ENCODE assay signal across 8 cellular contexts in genomic region chr6:151451950-151452749, GRCh38. TPM values are rescaled to one million over a fixed set of nuclear protein-coding genes. Genes with fewer than 3 reads are reported as not detected.
DNase-seq lines count a peak whose midpoint lies in the region; ATAC-seq and TF ChIP-seq lines count a peak whose summit lies in the region.

Gene RMND1, minus strand, starts transcription at chr6:151452126. Its CDS starts 6,315 bp downstream, at chr6:151445811.

- H3K9me3 ChIP-seq in T-helper 17 cell (ENCODE audit: control insufficient read depth, low read length, poor library complexity, severe bottlenecking) (no peaks in the 10 kb centered on the region), upper lobe of right lung (no peaks in the 10 kb centered on the region)

- no peak for TF ChIP-seq CTCF in upper lobe of right lung (IDR thresholded peaks at IDR 0.05)

- H3K4me3 ChIP-seq in upper lobe of right lung: peak within 1 kb of the TSS; percentile 79

- TF ChIP-seq POLR2A in GM15510 (IDR thresholded peaks at IDR 0.05; ENCODE audit: borderline replicate concordance, extremely low read depth, insufficient read length): peak; percentile 59

- peaks cover 4% of the 10 kb centered on the region for H3K36me3 Mint-ChIP-seq in T-helper 17 cell (ENCODE audit: low read depth)

- H3K4me1 ChIP-seq in upper lobe of right lung: peaks cover 33% of the 10 kb centered on the region

- H3K27ac Mint-ChIP-seq in T-helper 17 cell: peak within 1 kb of the TSS; percentile 97

- intact Hi-C loops in left cardiac atrium (cut with DNase I) (no loop called here), posterior vena cava (cut with DNase I) (loop anchor here in 1 of 2 donors (1.0 kb wide), 1 partner anchor 20 kb away; no protein-coding TSS in a partner anchor), upper lobe of right lung (cut with DNase I) (no loop called here)

- H3K27ac ChIP-seq in upper lobe of right lung: peak within 1 kb of the TSS; percentile 92

- peaks cover 37% of the 10 kb centered on the region for H3K4me1 Mint-ChIP-seq in T-helper 17 cell

- H3K36me3 ChIP-seq in upper lobe of right lung: peaks cover 5% of the 10 kb centered on the region

- H3K4me3 Mint-ChIP-seq in T-helper 17 cell: peak within 1 kb of the TSS; percentile 96

- no peaks in the 10 kb centered on the region for H3K27me3 Mint-ChIP-seq in T-helper 17 cell

- no peaks in the 10 kb centered on the region for H3K27me3 ChIP-seq in upper lobe of right lung

- DNase-seq in NCI-H1694 treated with DMSO at 0.1 percent for 48 hours (lab: John Stamatoyannopoulos, UW) (peak; percentile 98), T-helper 17 cell (peak; percentile 97 to 99 (median 99)), amygdala (lab: John Stamatoyannopoulos, UW) (peak; percentile 88 to 100 (median 99)), left cardiac atrium (peak; percentile 100), posterior vena cava (ENCODE audit: low spot score) (peak; percentile 100), upper lobe of right lung (peak; percentile 100)

- peak; percentile 97 for ATAC-seq in HG02885 (IDR thresholded peaks at IDR 0.05; ENCODE audit: poor library complexity, unreplicated experiment)
- peak; percentile 97 for ATAC-seq in T-helper 17 cell
- peak; percentile 98 to 99 for ATAC-seq in left cardiac atrium
- peak; percentile 98 for ATAC-seq in upper lobe of right lung

RNA-seq across cellular contexts. Expression of gene RMND1, which starts in this region (rescaled TPM):
- total RNA-seq in T-helper 17 cell (1 to 10 TPM; 7.0 to 8.5 TPM), left cardiac atrium (10 to 100 TPM in 1 of 2 donors, 1 to 10 TPM in 1; 9.5 to 13.0 TPM), posterior vena cava (10 to 100 TPM; 13.8 to 16.2 TPM), upper lobe of right lung (19.5 TPM)

Comparison
In these comparisons a context has a peak if more than half of its experiments do, and no peak if none do; other contexts are left out.
1. Peak in every context shown above with its lines: DNase-seq, ATAC-seq, H3K4me3 ChIP-seq and H3K27ac ChIP-seq.